19 cellular contexts compared by ENCODE assay signal in the genomic region with DNA sequence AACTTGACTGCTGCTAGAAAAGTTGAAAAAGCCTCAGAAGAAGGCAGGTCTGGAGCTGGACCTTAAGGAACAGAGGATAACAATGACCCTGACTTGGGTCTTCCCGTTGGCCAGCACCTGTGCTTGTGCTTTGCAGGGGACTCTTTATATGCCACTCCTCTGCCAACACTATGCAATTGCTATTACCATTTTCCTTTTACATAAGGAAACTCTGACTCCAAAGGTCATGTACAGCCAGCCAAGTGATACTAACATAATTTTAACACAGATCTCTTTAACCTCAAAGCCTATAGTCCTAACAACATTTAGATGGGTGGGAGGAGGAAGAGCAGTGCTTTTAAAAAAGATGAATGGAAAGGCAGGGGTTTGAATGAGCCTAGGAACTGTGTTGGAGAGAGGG.
"Had no signal": no experiment of that assay in that cellular context is flagged by ENCODE, and none has a peak within 500 bp of the region (broad histone marks: within the 10 kb centered on the region; RNA-seq: fewer than 3 reads in every experiment).

No MANE protein-coding gene starts in this region.

- H3K9me3 Mint-ChIP-seq: activated CD4-positive, alpha-beta memory T cell treated with anti-CD3 and anti-CD28 coated beads for 36 hours; activated T-helper 17 cell treated with anti-CD3 and anti-CD28 coated beads, Interleukin-2, amount 50 U/mL, for 72 hours; memory B cell; natural killer cell treated with Interleukin-12 subunit alpha and Interleukin-12 subunit beta and Interleukin-15 and Interleukin-18, amount 100 ng/mL, for 72 hours; stimulated activated effector memory CD8-positive, alpha-beta T cell treated with anti-CD3 and anti-CD28 coated beads, Interleukin-12 subunit alpha, Interleukin-12 subunit beta, amount 100 ng/mL, for 72 hours had no signal

- H3K27ac ChIP-seq: esophagus muscularis mucosa, gastroesophageal sphincter, heart left ventricle, parathyroid adenoma, thyroid gland, uterus had no signal

- H3K4me3 ChIP-seq: esophagus muscularis mucosa, gastroesophageal sphincter, heart left ventricle, thyroid gland, uterus had no signal

- H3K4me3 Mint-ChIP-seq: activated CD4-positive, alpha-beta memory T cell treated with anti-CD3 and anti-CD28 coated beads for 36 hours; activated T-helper 17 cell treated with anti-CD3 and anti-CD28 coated beads, Interleukin-2, amount 50 U/mL, for 72 hours; memory B cell; natural killer cell treated with Interleukin-12 subunit alpha and Interleukin-12 subunit beta and Interleukin-15 and Interleukin-18, amount 100 ng/mL, for 72 hours; stimulated activated effector memory CD8-positive, alpha-beta T cell treated with anti-CD3 and anti-CD28 coated beads, Interleukin-12 subunit alpha, Interleukin-12 subunit beta, amount 100 ng/mL, for 72 hours had no signal

- H3K4me1 ChIP-seq: uterus had no signal

- H3K36me3 ChIP-seq: esophagus muscularis mucosa, gastroesophageal sphincter, heart left ventricle, neutrophil, thyroid gland, uterus had no signal

- H3K27me3 ChIP-seq: esophagus muscularis mucosa, gastroesophageal sphincter, neutrophil, thyroid gland, uterus had no signal

- H3K27ac Mint-ChIP-seq: activated CD4-positive, alpha-beta memory T cell treated with anti-CD3 and anti-CD28 coated beads for 36 hours; activated T-helper 17 cell treated with anti-CD3 and anti-CD28 coated beads, Interleukin-2, amount 50 U/mL, for 72 hours; memory B cell; natural killer cell treated with Interleukin-12 subunit alpha and Interleukin-12 subunit beta and Interleukin-15 and Interleukin-18, amount 100 ng/mL, for 72 hours; stimulated activated effector memory CD8-positive, alpha-beta T cell treated with anti-CD3 and anti-CD28 coated beads, Interleukin-12 subunit alpha, Interleukin-12 subunit beta, amount 100 ng/mL, for 72 hours had no signal

- H3K36me3 Mint-ChIP-seq: activated CD4-positive, alpha-beta memory T cell treated with anti-CD3 and anti-CD28 coated beads for 36 hours; memory B cell; natural killer cell treated with Interleukin-12 subunit alpha and Interleukin-12 subunit beta and Interleukin-15 and Interleukin-18, amount 100 ng/mL, for 72 hours; stimulated activated effector memory CD8-positive, alpha-beta T cell treated with anti-CD3 and anti-CD28 coated beads, Interleukin-12 subunit alpha, Interleukin-12 subunit beta, amount 100 ng/mL, for 72 hours had no signal

- H3K4me1 Mint-ChIP-seq: memory B cell had no signal

- DNase-seq: activated CD4-positive, alpha-beta memory T cell treated with anti-CD3 and anti-CD28 coated beads for 36 hours; activated CD4-positive, alpha-beta T cell treated with anti-CD3 and anti-CD28 coated beads for 4 hours; activated naive CD4-positive, alpha-beta T cell; activated T-cell treated with anti-CD3 and anti-CD28 coated beads, Interleukin-2, amount 50 U/mL, for 1 hour; aorta; effector memory CD4-positive, alpha-beta T cell; heart left ventricle; left ventricle myocardium superior; stimulated activated CD4-positive, alpha-beta T cell treated with anti-CD3 and anti-CD28 coated beads, Interleukin-4, amount 100 ng/mL, for 24 hours; uterus had no signal

- ATAC-seq: activated T-helper 17 cell treated with anti-CD3 and anti-CD28 coated beads, Interleukin-2, amount 50 U/mL, for 72 hours; gastroesophageal sphincter; natural killer cell treated with Interleukin-12 subunit alpha and Interleukin-12 subunit beta and Interleukin-15 and Interleukin-18, amount 100 ng/mL, for 72 hours; stimulated activated effector memory CD8-positive, alpha-beta T cell treated with anti-CD3 and anti-CD28 coated beads, Interleukin-12 subunit alpha, Interleukin-12 subunit beta, amount 100 ng/mL, for 72 hours had no signal

- H3K9me3 ChIP-seq: esophagus muscularis mucosa, gastroesophageal sphincter, heart left ventricle, neutrophil, thyroid gland, uterus had no signal

- H3K9ac ChIP-seq: parathyroid adenoma had no signal

- H3K27me3 Mint-ChIP-seq: activated CD4-positive, alpha-beta memory T cell treated with anti-CD3 and anti-CD28 coated beads for 36 hours; activated T-helper 17 cell treated with anti-CD3 and anti-CD28 coated beads, Interleukin-2, amount 50 U/mL, for 72 hours had no signal
